ENCODE assay signal across 13 cellular contexts in the genomic region with DNA sequence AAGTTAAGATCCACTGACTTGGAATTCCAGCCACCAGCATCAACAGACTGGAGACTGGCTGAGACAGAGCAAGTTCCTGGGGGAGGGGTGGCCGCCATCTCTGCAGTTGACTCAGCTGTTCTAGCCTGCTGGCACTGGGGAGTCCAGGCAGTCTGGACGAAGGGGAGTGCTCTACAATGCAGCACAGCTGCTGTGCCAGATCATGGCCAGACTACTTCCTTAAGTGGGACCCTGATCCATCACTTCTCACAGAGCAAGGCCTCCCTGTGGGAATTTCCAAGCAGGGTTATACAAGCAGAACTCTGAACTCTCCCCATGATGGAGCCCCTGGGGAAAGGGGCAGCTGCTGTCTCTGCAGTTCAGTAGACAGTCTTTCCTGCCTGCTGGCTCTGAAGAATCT. TPM values are rescaled to one million over a fixed set of nuclear protein-coding genes. Genes with fewer than 3 reads are reported as not detected.
A peak's percentile ranks its signal among the peaks of the same experiment; 100 is the strongest.
DNase-seq lines count a peak whose midpoint lies in the region; FAIRE-seq and TF ChIP-seq lines count a peak whose summit lies in the region.
"Had no signal": no experiment of that assay in that cellular context is flagged by ENCODE, and none has a peak within 500 bp of the region (broad histone marks: within the 10 kb centered on the region; RNA-seq: fewer than 3 reads in every experiment).

No MANE protein-coding gene starts in this region.

- H4K12ac ChIP-seq in trophoblast cell (ENCODE audit: low read depth, low read length): no peak overlapping the region

- no peak overlapping the region for H2BK5ac ChIP-seq in trophoblast cell (ENCODE audit: low read depth, low read length, poor library complexity)

- peak; percentile 7 for DNase-seq in ELR (ENCODE audit: low read depth)
- DNase-seq in SK-N-DZ (ENCODE audit: low spot score): peak; percentile 73
- DNase-seq in cardiac muscle cell (ENCODE audit: low read depth in 1 of 2, low spot score in 1 of 2): peak; percentile 5 to 70
- peak; percentile 27 to 34 for DNase-seq in trophoblast cell
- no peak for DNase-seq in ACHN
- no peak for DNase-seq in H7
- DNase-seq in NCI-H187 (lab: John Stamatoyannopoulos, UW): no peak
- no peak for DNase-seq in GM12891 (ENCODE audit: insufficient read length, low spot score)
- DNase-seq: central memory CD4-positive, alpha-beta T cell; DMS79; hippocampal formation; occipital lobe; SW 1271 had no signal

- no peak overlapping the region for H4K8ac ChIP-seq in trophoblast cell (ENCODE audit: low read depth, low read length)

- H3K23ac ChIP-seq in trophoblast cell (ENCODE audit: low read length): no peak overlapping the region

- H3K4me1 ChIP-seq in cardiac muscle cell (ENCODE audit: low read depth) (no peaks in the 10 kb centered on the region), trophoblast cell (ENCODE audit: control insufficient read depth in 1 of 2, insufficient read depth in 2 of 2, low read length in 2 of 2) (peaks cover 0 to 9% of the 10 kb centered on the region in 2 experiments)

- H3K79me1 ChIP-seq in trophoblast cell (ENCODE audit: low read length): peaks cover 9% of the 10 kb centered on the region

- in situ Hi-C loops in ACHN (cut with HindIII; ENCODE audit: low pct_ligation_motif_present, low pct_unique_long_range_greater_than_20kb, low sequenced_read_pairs): no loop called here

- H3K27me3 ChIP-seq in cardiac muscle cell (no peaks in the 10 kb centered on the region), trophoblast cell (ENCODE audit: insufficient read depth, low read length) (no peaks in the 10 kb centered on the region), H7 (ENCODE audit: control insufficient read depth, insufficient read depth, low read length) (no peaks in the 10 kb centered on the region)

- TF ChIP-seq POLR2A in GM12891 (IDR thresholded peaks at IDR 0.05; ENCODE audit: low read depth, low read length): no peak

- H3K14ac ChIP-seq in trophoblast cell (ENCODE audit: low read length): no peak overlapping the region

- H3K4ac ChIP-seq in trophoblast cell (ENCODE audit: low read depth, low read length): no peak overlapping the region

- H4K91ac ChIP-seq in trophoblast cell (ENCODE audit: low read depth, low read length): peak overlapping the region; percentile 72

- no peak overlapping the region for H2BK12ac ChIP-seq in trophoblast cell (ENCODE audit: low read length)

- H3K4me3 ChIP-seq in cardiac muscle cell: no peak overlapping the region
- no peak overlapping the region for H3K4me3 ChIP-seq in trophoblast cell (ENCODE audit: low read depth, low read length)
- no peak overlapping the region for H3K4me3 ChIP-seq in H7 (ENCODE audit: insufficient read depth, low read depth, low read length)

- H2BK120ac ChIP-seq in trophoblast cell (ENCODE audit: insufficient read depth, low read length, poor library complexity): no peak overlapping the region

- no peaks in the 10 kb centered on the region for H3K36me3 ChIP-seq in cardiac muscle cell
- no peaks in the 10 kb centered on the region for H3K36me3 ChIP-seq in trophoblast cell (ENCODE audit: control insufficient read depth in 1 of 2, insufficient read depth in 2 of 2, low read length in 2 of 2)
- H3K36me3 ChIP-seq in H7 (replicated peaks; ENCODE audit: control insufficient read depth, insufficient read depth, low read length): no peaks in the 10 kb centered on the region

- no peaks in the 10 kb centered on the region for H3K79me2 ChIP-seq in trophoblast cell (ENCODE audit: control insufficient read depth, insufficient read depth, low read length, poor library complexity)

- H2AFZ ChIP-seq in trophoblast cell (ENCODE audit: insufficient read depth, low read length, poor library complexity): no peak overlapping the region

- no peak overlapping the region for H3K9ac ChIP-seq in trophoblast cell (ENCODE audit: low read length)

- FAIRE-seq in GM12891 (lab: Jason Lieb, UNC): no peak

- no peak overlapping the region for H3K4me2 ChIP-seq in trophoblast cell (ENCODE audit: low read length)

- no peak overlapping the region for H3K18ac ChIP-seq in trophoblast cell (ENCODE audit: low read length)

- H3K27ac ChIP-seq in cardiac muscle cell: no peak overlapping the region
- H3K27ac ChIP-seq in trophoblast cell (ENCODE audit: low read depth, low read length): peak overlapping the region; percentile 79

- H2AK5ac ChIP-seq in trophoblast cell (ENCODE audit: low read length): no peak overlapping the region

- no peak for TF ChIP-seq CTCF in cardiac muscle cell (IDR thresholded peaks at IDR 0.05; ENCODE audit: low read depth, low read length)

- no peaks in the 10 kb centered on the region for H3K9me3 ChIP-seq in cardiac muscle cell (ENCODE audit: low read depth)
- H3K9me3 ChIP-seq in trophoblast cell (ENCODE audit: insufficient read depth, low read depth, low read length): no peaks in the 10 kb centered on the region

- no CpG with 5 or more reads among the region's 2 CpGs for WGBS in trophoblast cell (ENCODE audit: extremely low coverage, insufficient coverage, insufficient read length)

TF ChIP-seq in GM12891, 5 proteins besides CTCF, POLR2A, EP300 and RAD21:
- TF ChIP-seq TAF1 (IDR thresholded peaks at IDR 0.05; ENCODE audit: low read depth, low read length): no peak
- no peak for TF ChIP-seq POLR2AphosphoS5 (IDR thresholded peaks at IDR 0.05; ENCODE audit: low read depth, low read length)

RNA-seq across cellular contexts. Expression of a gene that starts 35.2 kb away (rescaled TPM):
- polyA plus RNA-seq in SK-N-DZ (2014; cell fraction: cytosol; rRNA removed): 11.3 and 12.0 TPM in 2 replicates
- 9.5 and 9.8 TPM in 2 replicates for polyA plus RNA-seq in SK-N-DZ (2014; cell fraction: nucleus; rRNA removed)
- total RNA-seq in cardiac muscle cell: 7.3 and 10.7 TPM in 2 replicates
- 5.4 and 7.2 TPM in 2 replicates for polyA plus RNA-seq in cardiac muscle cell
- polyA plus RNA-seq in trophoblast cell (2013): 2.7 and 2.8 TPM in 2 replicates
- 0.24 and 0.59 TPM in 2 replicates for total RNA-seq in H7 (2014; rRNA removed; shearing (Covaris generic))
- polyA plus RNA-seq in GM12891 (2012; ENCODE audit: low read depth, missing spikeins): not detected

RNA-seq across cellular contexts. Expression of a gene that starts 44.9 kb away (rescaled TPM):
- 3.8 and 4.9 TPM in 2 replicates for polyA plus RNA-seq in SK-N-DZ (2014; cell fraction: cytosol; rRNA removed)
- polyA plus RNA-seq in SK-N-DZ (2014; cell fraction: nucleus; rRNA removed): 3.4 and 4.1 TPM in 2 replicates
- total RNA-seq in cardiac muscle cell: 2.2 and 3.4 TPM in 2 replicates
- polyA plus RNA-seq in cardiac muscle cell: 2.7 and 6.6 TPM in 2 replicates
- polyA plus RNA-seq in trophoblast cell (2013): 2.6 and 2.7 TPM in 2 replicates
- 0.48 and 1.1 TPM in 2 replicates for total RNA-seq in H7 (2014; rRNA removed; shearing (Covaris generic))
- polyA plus RNA-seq in GM12891 (2012; ENCODE audit: low read depth, missing spikeins): 0.36 TPM

Comparison
In these comparisons a context has a peak if more than half of its experiments do, and no peak if none do; other contexts are left out.
1. DNase-seq: peak in ELR (single experiment), SK-N-DZ (single experiment), cardiac muscle cell (2 of 2) and trophoblast cell (2 of 2); none in ACHN (single experiment), H7 (single experiment), NCI-H187 (0 of 2) and GM12891 (single experiment).